8 cellular contexts compared by ENCODE assay signal in the genomic region with DNA sequence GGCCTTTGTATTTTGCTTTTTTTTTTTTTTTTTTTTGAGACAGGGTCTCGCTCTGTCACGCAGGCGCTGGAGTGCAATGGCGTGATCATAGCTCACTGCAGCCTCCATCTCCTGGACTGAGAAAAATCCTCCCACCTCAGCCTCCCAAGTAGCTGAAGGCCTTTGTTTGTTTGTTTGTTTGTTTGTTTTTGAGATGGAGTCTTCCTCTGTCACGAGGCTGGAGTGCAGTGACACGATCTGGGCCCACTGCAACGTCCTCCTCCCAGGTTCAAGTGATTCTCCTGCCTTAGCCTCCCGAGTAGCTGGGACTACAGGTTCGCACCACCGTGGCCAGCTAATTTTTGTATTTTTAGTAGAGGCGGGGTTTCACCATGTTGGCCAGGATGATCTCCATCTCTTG. TPM values are rescaled to one million over a fixed set of nuclear protein-coding genes. Genes with fewer than 3 reads are reported as not detected.
DNase-seq lines count a peak whose midpoint lies in the region; TF ChIP-seq lines count a peak whose summit lies in the region.
"Not testable (repeated sequence)": the region's sequence is repeated elsewhere in the genome, so short reads cannot be mapped to it uniquely, and the experiment has no call there.

No MANE protein-coding gene starts in this region.

- not testable (repeated sequence) for H4K91ac ChIP-seq in H9 (ENCODE audit: insufficient read length, low read depth, low read length)

- DNase-seq in A673 (ENCODE audit: low spot score); H9; SK-N-MC (ENCODE audit: low read depth, low spot score); esophagus muscularis mucosa (ENCODE audit: extremely low spot score); immature natural killer cell; neural crest cell (ENCODE audit: low read depth, low spot score); spleen: not testable (repeated sequence)

- not testable (repeated sequence) for H2BK12ac ChIP-seq in H9 (ENCODE audit: insufficient read length, low read depth, low read length)

- not testable (repeated sequence) for BruUV-seq in A673 (replicated peaks; lab: Mats Ljungman, UMichigan)

- H3T11ph ChIP-seq in H9 (ENCODE audit: low read length) = not testable (repeated sequence)

- H3K27ac Mint-ChIP-seq in H9; neural crest cell (ENCODE audit: unreplicated experiment): not testable (repeated sequence)
- H3K27ac Mint-ChIP-seq in brain (peak overlapping the region in 2 of 5 experiments; percentile 8 to 99), immature natural killer cell (peak overlapping the region in 4 of 6 donors; percentile 86 to 99 (median 96))

- not testable (repeated sequence) for H3K4ac ChIP-seq in H9 (ENCODE audit: low read depth, low read length)

- not testable (repeated sequence) for H2AK5ac ChIP-seq in H9 (ENCODE audit: insufficient read length, low read length)

- H3K4me1 ChIP-seq in A673 (ENCODE audit: insufficient read depth, low read length, poor library complexity, severe bottlenecking) (peaks cover 37% of the 10 kb centered on the region), esophagus muscularis mucosa (peaks cover 19 to 68% (median 65%) of the 10 kb centered on the region in 4 donors), spleen (peaks cover 11 to 72% (median 41%) of the 10 kb centered on the region in 6 donors)
- not testable (repeated sequence) for H3K4me1 ChIP-seq in H9 (ENCODE audit: insufficient read depth, low read length)

- not testable (repeated sequence) for TF ChIP-seq CTCF in A673 (conservative IDR thresholded peaks at IDR 0.05; ENCODE audit: low read depth, low read length); H9 (conservative IDR thresholded peaks at IDR 0.05); brain (conservative IDR thresholded peaks at IDR 0.05); esophagus muscularis mucosa (IDR thresholded peaks at IDR 0.05); neural crest cell (conservative IDR thresholded peaks at IDR 0.05); spleen (IDR thresholded peaks at IDR 0.05 in 8 of 11, conservative IDR thresholded peaks at IDR 0.05 in 3 of 11)

- no CpG with 5 or more reads among the region's 11 CpGs for WGBS in H9 (ENCODE audit: extremely low coverage, insufficient read length, low lambda C conversion rate)
- WGBS in esophagus muscularis mucosa = 64% methylated on average over 11 of the region's 11 CpGs
- 82 to 94% (median 90%) methylated on average over 11 of the region's 11 CpGs for WGBS in spleen, 5 donors

- H3K4me2 ChIP-seq in H9 (ENCODE audit: insufficient read depth, insufficient read length, low read length) = peak overlapping the region; percentile 85

- H3K56ac ChIP-seq in H9 (ENCODE audit: insufficient read length, low read depth, low read length) = not testable (repeated sequence)

- TF ChIP-seq POLR2A in esophagus muscularis mucosa (IDR thresholded peaks at IDR 0.05; ENCODE audit: low read depth); spleen (IDR thresholded peaks at IDR 0.05): not testable (repeated sequence)

- not testable (repeated sequence) for H3K79me1 ChIP-seq in H9 (ENCODE audit: insufficient read depth, low read depth, low read length, poor library complexity, severe bottlenecking)

- intact Hi-C loops in A673 (cut with micrococcal nuclease; ENCODE audit: unreplicated experiment); esophagus muscularis mucosa (cut with DNase I); spleen (cut with DNase I; ENCODE audit: low total_unique reads): not testable (repeated sequence)

- H4K20me1 ChIP-seq in H9 (ENCODE audit: control insufficient read depth, insufficient read depth, insufficient read length) = not testable (repeated sequence)

- H4K5ac ChIP-seq in H9 (ENCODE audit: insufficient read length, low read depth, low read length) = not testable (repeated sequence)

- H3K4me1 Mint-ChIP-seq in H9 (peaks cover 34 to 40% of the 10 kb centered on the region in 2 experiments), brain (peaks cover 57% of the 10 kb centered on the region), immature natural killer cell (peaks cover 70 to 80% of the 10 kb centered on the region in 2 donors), neural crest cell (peaks cover 32% of the 10 kb centered on the region)

- not testable (repeated sequence) for H3K18ac ChIP-seq in H9 (ENCODE audit: insufficient read length, low read depth, low read length)

- peak overlapping the region; percentile 95 to 96 for H3K4me3 Mint-ChIP-seq in H9
- peak overlapping the region; percentile 97 to 99 (median 99) for H3K4me3 Mint-ChIP-seq in brain
- H3K4me3 Mint-ChIP-seq in immature natural killer cell = peak overlapping the region; percentile 94 to 100 (median 99)
- H3K4me3 Mint-ChIP-seq in neural crest cell = peak overlapping the region; percentile 98

- H3K23ac ChIP-seq in H9 (ENCODE audit: insufficient read length, low read depth, low read length) = not testable (repeated sequence)

- not testable (repeated sequence) for H3K14ac ChIP-seq in H9 (ENCODE audit: insufficient read depth, low read length)

- H4K8ac ChIP-seq in H9 (replicated peaks; ENCODE audit: insufficient read length, low read depth, low read length) = not testable (repeated sequence)

- H2BK15ac ChIP-seq in H9 (ENCODE audit: low read depth, low read length) = not testable (repeated sequence)

- H3K27me3 ChIP-seq in A673 (replicated peaks; ENCODE audit: insufficient read depth, low read depth, low read length, poor library complexity); H9 (ENCODE audit: insufficient read depth, low read length); esophagus muscularis mucosa; spleen (replicated peaks in 1 of 7): not testable (repeated sequence)

- H3K23me2 ChIP-seq in H9 (ENCODE audit: insufficient read length, low read depth, low read length, poor library complexity, severe bottlenecking) = peaks cover 11% of the 10 kb centered on the region

- H3K9me3 Mint-ChIP-seq in H9, brain, immature natural killer cell, neural crest cell: not testable (repeated sequence)

- H2BK5ac ChIP-seq in H9 (ENCODE audit: insufficient read length, low read length) = not testable (repeated sequence)

- H3K27me3 Mint-ChIP-seq in H9 (ENCODE audit: low read depth); brain; neural crest cell (ENCODE audit: low read depth): not testable (repeated sequence)
- H3K27me3 Mint-ChIP-seq in immature natural killer cell (ENCODE audit: low read depth in 3 of 3) = peaks cover 5 to 16% (median 5%) of the 10 kb centered on the region in 3 donors

- not testable (repeated sequence) for H3K9me3 ChIP-seq in A673 (ENCODE audit: low read depth, low read length, poor library complexity, severe bottlenecking); H9 (ENCODE audit: control insufficient read depth, low read depth, low read length); SK-N-MC (ENCODE audit: low read depth, low read length); esophagus muscularis mucosa; spleen

- peak overlapping the region; percentile 53 for H3K9ac ChIP-seq in H9 (ENCODE audit: extremely low read depth, insufficient read length, low read length)
- not testable (repeated sequence) for H3K9ac ChIP-seq in SK-N-MC (ENCODE audit: insufficient read length)

- H3K36me3 ChIP-seq in A673 (ENCODE audit: insufficient read depth, low read length, poor library complexity, severe bottlenecking); SK-N-MC (ENCODE audit: insufficient read depth, low read length); esophagus muscularis mucosa: not testable (repeated sequence)
- peaks cover 0 to 12% (median 0%) of the 10 kb centered on the region in 6 donors for H3K36me3 ChIP-seq in spleen

- H3K27ac ChIP-seq in A673 (ENCODE audit: low read depth, low read length, poor library complexity, severe bottlenecking) (peak overlapping the region; percentile 98), esophagus muscularis mucosa (replicated peaks in 1 of 4) (peak overlapping the region; percentile 95 to 97 (median 97)), spleen (peak overlapping the region in 4 of 8 donors; percentile 3 to 97 (median 95))
- not testable (repeated sequence) for H3K27ac ChIP-seq in H9 (ENCODE audit: insufficient read length, low read depth, low read length); SK-N-MC

- H3K4me3 ChIP-seq in A673 (ENCODE audit: low read depth, low read length, poor library complexity, severe bottlenecking) (peak overlapping the region; percentile 83), SK-N-MC (peak overlapping the region; percentile 86), esophagus muscularis mucosa (peak overlapping the region; percentile 82 to 93 (median 90)), spleen (peak overlapping the region in 5 of 8 donors; percentile 80 to 94 (median 91))

- H2BK20ac ChIP-seq in H9 (ENCODE audit: low read depth, low read length, poor library complexity, severe bottlenecking) = not testable (repeated sequence)

- CTCF ChIA-PET in A673 (lab: Charles Lee) = interaction anchor here (0.7 to 1.2 kb wide), 2 partner anchors 26 to 79 kb away, joined by 7 to 10 read pairs; no protein-coding TSS in a partner anchor

- peaks cover 34 to 51% (median 49%) of the 10 kb centered on the region in 3 experiments for H3K36me3 Mint-ChIP-seq in H9 (ENCODE audit: insufficient read depth in 1 of 3, low read depth in 3 of 3)
- peaks cover 19% of the 10 kb centered on the region for H3K36me3 Mint-ChIP-seq in brain
- H3K36me3 Mint-ChIP-seq in immature natural killer cell; neural crest cell (ENCODE audit: low read depth): not testable (repeated sequence)

- POLR2A ChIA-PET in A673 (lab: Charles Lee; ENCODE audit: low non-redundant PET) = interaction anchor here (0.6 to 0.7 kb wide), 2 partner anchors 15 to 22 kb away, joined by 3 to 15 read pairs; no protein-coding TSS in a partner anchor

- H2AFZ ChIP-seq in H9 (ENCODE audit: low read length) = not testable (repeated sequence)

- not testable (repeated sequence) for H2BK120ac ChIP-seq in H9 (ENCODE audit: low read depth, low read length, poor library complexity, severe bottlenecking)

- peaks cover 54% of the 10 kb centered on the region for H3K79me2 ChIP-seq in H9 (ENCODE audit: insufficient read depth, low read length)

- TF ChIP-seq EP300 in esophagus muscularis mucosa (IDR thresholded peaks at IDR 0.05) = not testable (repeated sequence)

RNA-seq across cellular contexts. Expression of gene VCL, which starts 2.3 kb away (rescaled TPM):
- total RNA-seq in A673 (2021) (159 and 176 TPM in 2 replicates), H9 (2021) (291 and 296 TPM in 2 replicates), esophagus muscularis mucosa (100 to 1,000 TPM; 412 to 555 (median 448) TPM), neural crest cell (64.6 and 74.6 TPM in 2 replicates), spleen (100 to 1,000 TPM in 3 of 7 donors, 10 to 100 TPM in 4; 42.9 to 214 (median 88.0) TPM)
- polyA plus RNA-seq in brain (ENCODE audit: insufficient read depth, low read depth, low replicate concordance) (21.5 TPM), immature natural killer cell (10 to 100 TPM; 38.6 to 95.0 (median 55.9) TPM), spleen (10 to 100 TPM in 1 of 3 donors, 1 to 10 TPM in 2; 8.8 to 13.6 (median 9.4) TPM)
